ENCODE assay signal across 1 cellular context in genomic region chr2:170368370-170368769, GRCh38.
A peak's percentile ranks its signal among the peaks of the same experiment; 100 is the strongest.
TF ChIP-seq lines count a peak whose summit lies in the region.

No MANE protein-coding gene starts in this region.

TF ChIP-seq in K562, 482 proteins besides CTCF, POLR2A, EP300 and RAD21 (continued from another document):
- TF ChIP-seq CHAMP1 (IDR thresholded peaks at IDR 0.05) (no peak), ZNF431 (CRISPR knock-in tag; IDR thresholded peaks at IDR 0.05) (no peak), YBX1 (IDR thresholded peaks at IDR 0.05) (no peak), REST (CRISPR knock-in tag; IDR thresholded peaks at IDR 0.05; ENCODE audit: low read depth) (no peak), EP400 (IDR thresholded peaks at IDR 0.05) (0 out of 2 replicates have a peak, but pooled peaks have one; percentile 11), MAZ (CRISPR knock-in tag; conservative IDR thresholded peaks at IDR 0.05 in 1 of 2, IDR thresholded peaks at IDR 0.05 in 1 of 2) (0 out of 4 replicates have a peak, but pooled peaks of 1 of the 2 experiments have one; percentile 15), ESRRA (IDR thresholded peaks at IDR 0.05; ENCODE audit: borderline replicate concordance, low read depth) (no peak), GABPB2 (CRISPR knock-in tag; conservative IDR thresholded peaks at IDR 0.05) (no peak), NR4A1 (CRISPR knock-in tag; IDR thresholded peaks at IDR 0.05) (no peak), NR4A1 (tag; IDR thresholded peaks at IDR 0.05) (0 out of 2 replicates have a peak, but pooled peaks have one; percentile 4), ZKSCAN8 (CRISPR knock-in tag; IDR thresholded peaks at IDR 0.05) (0 out of 2 replicates have a peak, but pooled peaks have one; percentile 1), TEAD2 (tag; IDR thresholded peaks at IDR 0.05) (no peak), GTF2E2 (tag; IDR thresholded peaks at IDR 0.05) (peak; percentile 43; the same call in 1 of the 2 replicates), ZNF512 (tag; IDR thresholded peaks at IDR 0.05) (no peak), ZNF124 (CRISPR knock-in tag; IDR thresholded peaks at IDR 0.05) (no peak), ID3 (CRISPR knock-in tag; IDR thresholded peaks at IDR 0.05) (no peak), ID3 (tag; IDR thresholded peaks at IDR 0.05) (0 out of 2 replicates have a peak, but pooled peaks have one; percentile 39), PCBP1 (IDR thresholded peaks at IDR 0.05; ENCODE audit: low read depth, low read length, poor library complexity, severe bottlenecking) (no peak), DACH1 (IDR thresholded peaks at IDR 0.05; ENCODE audit: partially characterized antibody) (no peak), NR2C2 (CRISPR knock-in tag; IDR thresholded peaks at IDR 0.05) (no peak), NR2C2 (tag; IDR thresholded peaks at IDR 0.05) (no peak), CREB1 (IDR thresholded peaks at IDR 0.05) (no peak), CREB1 (CRISPR knock-in tag; IDR thresholded peaks at IDR 0.05) (no peak), RBM14 (IDR thresholded peaks at IDR 0.05; ENCODE audit: borderline replicate concordance, insufficient read depth, low read depth, low read length) (no peak), L3MBTL2 (IDR thresholded peaks at IDR 0.05) (no peak), U2AF1 (optimal IDR thresholded peaks at IDR 0.05; ENCODE audit: low read depth, low read length) (no peak), GATA2 (CRISPR knock-in tag; IDR thresholded peaks at IDR 0.05) (no peak), GMEB1 (CRISPR knock-in tag; IDR thresholded peaks at IDR 0.05) (no peak), SRF (CRISPR knock-in tag; IDR thresholded peaks at IDR 0.05) (0 out of 4 replicates have a peak, but pooled peaks of 1 of the 2 experiments have one; percentile 18), ZFP1 (CRISPR knock-in tag; IDR thresholded peaks at IDR 0.05) (no peak)
